ENCODE assay signal across 6 cellular contexts in genomic region chr14:77423423-77423822, GRCh38. TPM values are rescaled to one million over a fixed set of nuclear protein-coding genes. Genes with fewer than 3 reads are reported as not detected.
"Had no signal": no experiment of that assay in that cellular context is flagged by ENCODE, and none has a peak within 500 bp of the region (broad histone marks: within the 10 kb centered on the region; RNA-seq: fewer than 3 reads in every experiment).

TSS of gene NOXRED1 (minus strand) at chr14:77423523. CDS start at chr14:77422889, 634 bp downstream.

- DNase-seq: H9, HCEC 1CT, KG1 had no signal

- H3K4me3 Mint-ChIP-seq: H9 had no signal

- ATAC-seq: HepG2, K562 had no signal

- H3K4me3 ChIP-seq: K562 had no signal

RNA-seq across cellular contexts. Expression of gene NOXRED1, which starts in this region (rescaled TPM):
- total RNA-seq: H9, HT-29 had no signal
